8 cellular contexts compared by ENCODE assay signal in the genomic region with DNA sequence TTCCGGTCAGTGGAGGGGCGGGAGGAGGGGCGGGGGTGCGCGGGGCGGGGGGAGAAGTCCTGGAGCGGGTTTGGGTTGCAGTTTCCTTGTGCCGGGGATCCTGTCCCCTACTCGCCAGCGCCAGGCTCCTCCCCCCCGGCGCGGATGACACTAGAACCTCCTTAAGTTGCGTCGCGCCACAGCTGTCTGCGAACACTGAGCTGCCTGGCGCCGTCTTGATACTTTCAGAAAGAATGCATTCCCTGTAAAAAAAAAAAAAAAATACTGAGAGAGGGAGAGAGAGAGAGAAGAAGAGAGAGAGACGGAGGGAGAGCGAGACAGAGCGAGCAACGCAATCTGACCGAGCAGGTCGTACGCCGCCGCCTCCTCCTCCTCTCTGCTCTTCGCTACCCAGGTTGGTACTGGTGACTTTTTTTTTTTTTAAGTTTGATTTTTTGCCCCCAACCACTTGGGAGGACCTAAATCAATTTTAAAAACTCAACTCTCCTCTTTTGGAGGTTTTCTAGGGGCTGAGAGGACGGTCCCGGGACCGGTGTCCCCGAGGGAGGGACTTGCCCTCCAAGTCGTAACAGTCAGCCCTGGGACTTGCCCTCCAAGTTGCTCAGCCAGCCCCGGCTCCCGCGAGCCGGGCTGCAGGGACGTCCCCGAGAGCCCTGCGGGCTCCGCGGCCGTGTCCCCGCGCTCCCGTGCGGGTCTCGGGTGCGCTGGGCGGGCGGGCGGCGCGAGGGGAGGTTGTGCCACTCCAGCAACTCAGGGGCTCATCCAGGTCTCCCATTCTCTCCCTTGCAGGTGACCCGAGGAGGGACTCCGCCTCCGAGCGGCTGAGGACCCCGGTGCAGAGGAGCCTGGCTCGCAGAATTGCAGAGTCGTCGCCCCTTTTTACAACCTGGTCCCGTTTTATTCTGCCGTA. TPM values are rescaled to one million over a fixed set of nuclear protein-coding genes. Genes with fewer than 3 reads are reported as not detected.
DNase-seq lines count a peak whose midpoint lies in the region; ATAC-seq and TF ChIP-seq lines count a peak whose summit lies in the region.

A gene (plus strand): TSS at position 191 of the 910 bp plus-strand sequence. CDS start 968 bp downstream, outside the sequence.

- peaks cover 57% of the 10 kb centered on the region for H3K4me1 Mint-ChIP-seq in WTC11
- peaks cover 67% of the 10 kb centered on the region for H3K4me1 Mint-ChIP-seq in central memory CD8-positive, alpha-beta T cell

- peaks cover 95% of the 10 kb centered on the region for H3K27me3 Mint-ChIP-seq in WTC11 (ENCODE audit: low read depth)
- peaks cover 19% of the 10 kb centered on the region for H3K27me3 Mint-ChIP-seq in central memory CD8-positive, alpha-beta T cell

- H3K27ac Mint-ChIP-seq in WTC11: no peak within 1 kb of the TSS
- H3K27ac Mint-ChIP-seq in central memory CD8-positive, alpha-beta T cell (ENCODE audit: low read depth): peak within 1 kb of the TSS; percentile 100

- TF ChIP-seq CTCF in WTC11 (IDR thresholded peaks at IDR 0.05): no peak

- ATAC-seq in HG03159 (IDR thresholded peaks at IDR 0.05; ENCODE audit: unreplicated experiment) (peak; percentile 41), WTC11 (peak; percentile 2), GM18519 (IDR thresholded peaks at IDR 0.05; ENCODE audit: low FRiP score, unreplicated experiment) (no peak)
- peak; percentile 66 for ATAC-seq in central memory CD8-positive, alpha-beta T cell (replicated peaks; ENCODE audit: extremely low read depth, poor library complexity, severe bottlenecking)

- no peaks in the 10 kb centered on the region for H3K36me3 Mint-ChIP-seq in WTC11
- H3K36me3 Mint-ChIP-seq in central memory CD8-positive, alpha-beta T cell (ENCODE audit: insufficient read depth): peaks cover 65% of the 10 kb centered on the region

- peak; percentile 4 for DNase-seq in NCI-H748 (lab: John Stamatoyannopoulos, UW; ENCODE audit: unreplicated experiment)
- no peak for DNase-seq in NCI-H748 treated with DMSO at 0.1 percent for 48 hours (lab: John Stamatoyannopoulos, UW)
- peak; percentile 71 for DNase-seq in WTC11 (ENCODE audit: low spot score)
- peak; percentile 67 to 74 for DNase-seq in central memory CD8-positive, alpha-beta T cell (ENCODE audit: low spot score in 2 of 2)
- peak; percentile 37 to 42 for DNase-seq in lung microvascular endothelial cell (ENCODE audit: low read depth in 2 of 2)
- DNase-seq in stimulated activated CD8-positive, alpha-beta memory T cell treated with anti-CD3 and anti-CD28 coated beads, Interleukin-7, amount 100 ng/mL, for 4 hours (ENCODE audit: low read depth in 2 of 2): peak; percentile 66 to 69

- POLR2A ChIA-PET in WTC11 (lab: Charles Lee): no interaction called here

- no peaks in the 10 kb centered on the region for H3K9me3 Mint-ChIP-seq in WTC11
- no peaks in the 10 kb centered on the region for H3K9me3 Mint-ChIP-seq in central memory CD8-positive, alpha-beta T cell

- CTCF ChIA-PET in WTC11 (lab: Charles Lee): no interaction called here

- peak within 1 kb of the TSS; percentile 80 for H3K4me3 Mint-ChIP-seq in WTC11
- H3K4me3 Mint-ChIP-seq in central memory CD8-positive, alpha-beta T cell: peak within 1 kb of the TSS; percentile 98

TF ChIP-seq in WTC11, 78 proteins besides CTCF, POLR2A, EP300 and RAD21 (continues in another document):
- TF ChIP-seq, protein P1, sequence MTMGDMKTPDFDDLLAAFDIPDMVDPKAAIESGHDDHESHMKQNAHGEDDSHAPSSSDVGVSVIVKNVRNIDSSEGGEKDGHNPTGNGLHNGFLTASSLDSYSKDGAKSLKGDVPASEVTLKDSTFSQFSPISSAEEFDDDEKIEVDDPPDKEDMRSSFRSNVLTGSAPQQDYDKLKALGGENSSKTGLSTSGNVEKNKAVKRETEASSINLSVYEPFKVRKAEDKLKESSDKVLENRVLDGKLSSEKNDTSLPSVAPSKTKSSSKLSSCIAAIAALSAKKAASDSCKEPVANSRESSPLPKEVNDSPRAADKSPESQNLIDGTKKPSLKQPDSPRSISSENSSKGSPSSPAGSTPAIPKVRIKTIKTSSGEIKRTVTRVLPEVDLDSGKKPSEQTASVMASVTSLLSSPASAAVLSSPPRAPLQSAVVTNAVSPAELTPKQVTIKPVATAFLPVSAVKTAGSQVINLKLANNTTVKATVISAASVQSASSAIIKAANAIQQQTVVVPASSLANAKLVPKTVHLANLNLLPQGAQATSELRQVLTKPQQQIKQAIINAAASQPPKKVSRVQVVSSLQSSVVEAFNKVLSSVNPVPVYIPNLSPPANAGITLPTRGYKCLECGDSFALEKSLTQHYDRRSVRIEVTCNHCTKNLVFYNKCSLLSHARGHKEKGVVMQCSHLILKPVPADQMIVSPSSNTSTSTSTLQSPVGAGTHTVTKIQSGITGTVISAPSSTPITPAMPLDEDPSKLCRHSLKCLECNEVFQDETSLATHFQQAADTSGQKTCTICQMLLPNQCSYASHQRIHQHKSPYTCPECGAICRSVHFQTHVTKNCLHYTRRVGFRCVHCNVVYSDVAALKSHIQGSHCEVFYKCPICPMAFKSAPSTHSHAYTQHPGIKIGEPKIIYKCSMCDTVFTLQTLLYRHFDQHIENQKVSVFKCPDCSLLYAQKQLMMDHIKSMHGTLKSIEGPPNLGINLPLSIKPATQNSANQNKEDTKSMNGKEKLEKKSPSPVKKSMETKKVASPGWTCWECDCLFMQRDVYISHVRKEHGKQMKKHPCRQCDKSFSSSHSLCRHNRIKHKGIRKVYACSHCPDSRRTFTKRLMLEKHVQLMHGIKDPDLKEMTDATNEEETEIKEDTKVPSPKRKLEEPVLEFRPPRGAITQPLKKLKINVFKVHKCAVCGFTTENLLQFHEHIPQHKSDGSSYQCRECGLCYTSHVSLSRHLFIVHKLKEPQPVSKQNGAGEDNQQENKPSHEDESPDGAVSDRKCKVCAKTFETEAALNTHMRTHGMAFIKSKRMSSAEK (CRISPR knock-in tag; IDR thresholded peaks at IDR 0.05; ENCODE audit: borderline replicate concordance): no peak
- TF ChIP-seq PRRX2 (CRISPR knock-in tag; IDR thresholded peaks at IDR 0.05) (no peak), CREM (CRISPR knock-in tag; IDR thresholded peaks at IDR 0.05) (no peak), GABPB1 (CRISPR knock-in tag; IDR thresholded peaks at IDR 0.05) (no peak), CREB1 (CRISPR knock-in tag; IDR thresholded peaks at IDR 0.05) (no peak), FOXP1 (CRISPR knock-in tag; IDR thresholded peaks at IDR 0.05; ENCODE audit: borderline replicate concordance) (no peak), SMAD3 (CRISPR knock-in tag; IDR thresholded peaks at IDR 0.05; ENCODE audit: borderline replicate concordance) (no peak), HMGA2 (CRISPR knock-in tag; IDR thresholded peaks at IDR 0.05) (no peak)
- TF ChIP-seq, protein P2, sequence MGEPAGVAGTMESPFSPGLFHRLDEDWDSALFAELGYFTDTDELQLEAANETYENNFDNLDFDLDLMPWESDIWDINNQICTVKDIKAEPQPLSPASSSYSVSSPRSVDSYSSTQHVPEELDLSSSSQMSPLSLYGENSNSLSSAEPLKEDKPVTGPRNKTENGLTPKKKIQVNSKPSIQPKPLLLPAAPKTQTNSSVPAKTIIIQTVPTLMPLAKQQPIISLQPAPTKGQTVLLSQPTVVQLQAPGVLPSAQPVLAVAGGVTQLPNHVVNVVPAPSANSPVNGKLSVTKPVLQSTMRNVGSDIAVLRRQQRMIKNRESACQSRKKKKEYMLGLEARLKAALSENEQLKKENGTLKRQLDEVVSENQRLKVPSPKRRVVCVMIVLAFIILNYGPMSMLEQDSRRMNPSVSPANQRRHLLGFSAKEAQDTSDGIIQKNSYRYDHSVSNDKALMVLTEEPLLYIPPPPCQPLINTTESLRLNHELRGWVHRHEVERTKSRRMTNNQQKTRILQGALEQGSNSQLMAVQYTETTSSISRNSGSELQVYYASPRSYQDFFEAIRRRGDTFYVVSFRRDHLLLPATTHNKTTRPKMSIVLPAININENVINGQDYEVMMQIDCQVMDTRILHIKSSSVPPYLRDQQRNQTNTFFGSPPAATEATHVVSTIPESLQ (CRISPR knock-in tag; IDR thresholded peaks at IDR 0.05): no peak
- TF ChIP-seq, protein P3, sequence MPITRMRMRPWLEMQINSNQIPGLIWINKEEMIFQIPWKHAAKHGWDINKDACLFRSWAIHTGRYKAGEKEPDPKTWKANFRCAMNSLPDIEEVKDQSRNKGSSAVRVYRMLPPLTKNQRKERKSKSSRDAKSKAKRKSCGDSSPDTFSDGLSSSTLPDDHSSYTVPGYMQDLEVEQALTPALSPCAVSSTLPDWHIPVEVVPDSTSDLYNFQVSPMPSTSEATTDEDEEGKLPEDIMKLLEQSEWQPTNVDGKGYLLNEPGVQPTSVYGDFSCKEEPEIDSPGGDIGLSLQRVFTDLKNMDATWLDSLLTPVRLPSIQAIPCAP (CRISPR knock-in tag; IDR thresholded peaks at IDR 0.05): no peak
- TF ChIP-seq, protein P4, sequence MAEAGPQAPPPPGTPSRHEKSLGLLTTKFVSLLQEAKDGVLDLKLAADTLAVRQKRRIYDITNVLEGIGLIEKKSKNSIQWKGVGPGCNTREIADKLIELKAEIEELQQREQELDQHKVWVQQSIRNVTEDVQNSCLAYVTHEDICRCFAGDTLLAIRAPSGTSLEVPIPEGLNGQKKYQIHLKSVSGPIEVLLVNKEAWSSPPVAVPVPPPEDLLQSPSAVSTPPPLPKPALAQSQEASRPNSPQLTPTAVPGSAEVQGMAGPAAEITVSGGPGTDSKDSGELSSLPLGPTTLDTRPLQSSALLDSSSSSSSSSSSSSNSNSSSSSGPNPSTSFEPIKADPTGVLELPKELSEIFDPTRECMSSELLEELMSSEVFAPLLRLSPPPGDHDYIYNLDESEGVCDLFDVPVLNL (CRISPR knock-in tag; IDR thresholded peaks at IDR 0.05; ENCODE audit: borderline replicate concordance, low read depth): no peak
- TF ChIP-seq, protein P5, sequence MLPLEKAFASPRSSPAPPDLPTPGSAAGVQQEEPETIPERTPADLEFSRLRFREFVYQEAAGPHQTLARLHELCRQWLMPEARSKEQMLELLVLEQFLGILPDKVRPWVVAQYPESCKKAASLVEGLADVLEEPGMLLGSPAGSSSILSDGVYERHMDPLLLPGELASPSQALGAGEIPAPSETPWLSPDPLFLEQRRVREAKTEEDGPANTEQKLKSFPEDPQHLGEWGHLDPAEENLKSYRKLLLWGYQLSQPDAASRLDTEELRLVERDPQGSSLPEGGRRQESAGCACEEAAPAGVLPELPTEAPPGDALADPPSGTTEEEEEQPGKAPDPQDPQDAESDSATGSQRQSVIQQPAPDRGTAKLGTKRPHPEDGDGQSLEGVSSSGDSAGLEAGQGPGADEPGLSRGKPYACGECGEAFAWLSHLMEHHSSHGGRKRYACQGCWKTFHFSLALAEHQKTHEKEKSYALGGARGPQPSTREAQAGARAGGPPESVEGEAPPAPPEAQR (CRISPR knock-in tag; IDR thresholded peaks at IDR 0.05): no peak

RNA-seq across cellular contexts. Expression of the gene that starts here (rescaled TPM):
- 0.60 to 0.89 TPM (median 0.72 TPM) in 3 replicates for total RNA-seq in WTC11 (2021)
- under 0.01 TPM in 2 replicates for total RNA-seq in lung microvascular endothelial cell

Comparison
In these comparisons a context has a peak if more than half of its experiments do, and no peak if none do; other contexts are left out.
1. Peak in DNase-seq and ATAC-seq in WTC11; RNA of the gene not detected or under 1 TPM.
2. Peak in DNase-seq in lung microvascular endothelial cell; RNA of the gene not detected or under 1 TPM.